In genomic region chr5:150045512-150045911, GRCh38 we compare ENCODE assay signal across 17 cellular contexts. TPM values are rescaled to one million over a fixed set of nuclear protein-coding genes. Genes with fewer than 3 reads are reported as not detected.
A peak's percentile ranks its signal among the peaks of the same experiment; 100 is the strongest.
DNase-seq lines count a peak whose midpoint lies in the region; ATAC-seq, FAIRE-seq and TF ChIP-seq lines count a peak whose summit lies in the region.
"Had no signal": no experiment of that assay in that cellular context is flagged by ENCODE, and none has a peak within 500 bp of the region (broad histone marks: within the 10 kb centered on the region; RNA-seq: fewer than 3 reads in every experiment).

No MANE protein-coding gene starts in this region.

- H3K27me3 ChIP-seq in CD8-positive, alpha-beta memory T cell (ENCODE audit: insufficient read depth, low read length, poor library complexity, severe bottlenecking): no peaks in the 10 kb centered on the region
- H3K27me3 ChIP-seq in endodermal cell (ENCODE audit: control insufficient read depth, insufficient read depth, low read length, poor library complexity, severe bottlenecking): no peaks in the 10 kb centered on the region
- H3K27me3 ChIP-seq: BLaER1 treated with 17β-estradiol and CSF1 and Interleukin-3, amounts not matched to agents 10 nM and 100 nM had no signal

- H3K9ac ChIP-seq in endodermal cell (ENCODE audit: extremely low read depth, low read length, poor library complexity, severe bottlenecking): no peak overlapping the region
- H3K9ac ChIP-seq: BLaER1 treated with 17β-estradiol and CSF1 and Interleukin-3, amounts not matched to agents 10 nM and 100 nM had no signal

- peaks cover 49 to 94% (median 68%) of the 10 kb centered on the region in 3 donors for H3K36me3 Mint-ChIP-seq in CD8-positive, alpha-beta memory T cell
- H3K36me3 Mint-ChIP-seq in endodermal cell (ENCODE audit: low read depth): peaks cover 85% of the 10 kb centered on the region

- peaks cover 0 to 6% of the 10 kb centered on the region in 2 donors for H3K27me3 Mint-ChIP-seq in CD8-positive, alpha-beta memory T cell
- H3K27me3 Mint-ChIP-seq in endodermal cell (ENCODE audit: insufficient read depth): no peaks in the 10 kb centered on the region

- H3K4me3 ChIP-seq in A549 (no peak overlapping the region), NB4 (ENCODE audit: low read depth, low read length) (no peak overlapping the region), endodermal cell (ENCODE audit: low read length) (no peak overlapping the region)
- no peak overlapping the region for H3K4me3 ChIP-seq in CD8-positive, alpha-beta memory T cell (ENCODE audit: low read length)
- H3K4me3 ChIP-seq: BLaER1 treated with 17β-estradiol and CSF1 and Interleukin-3, amounts not matched to agents 10 nM and 100 nM; SK-N-MC had no signal

- WGBS in A549 (ENCODE audit: missing lambda C conversion rate): 84% methylated on average over 7 of the region's 7 CpGs
- 86 to 92% methylated on average over 7 of the region's 7 CpGs for WGBS in endodermal cell (ENCODE audit: insufficient coverage in 1 of 2, insufficient read length in 1 of 2), 2 experiments

- FAIRE-seq in A549 (lab: Jason Lieb, UNC): no peak
- FAIRE-seq: bronchial epithelial cell had no signal

- no peak for DNase-seq in A549 (ENCODE audit: low read depth in 1 of 2, low spot score in 1 of 2)
- no peak for DNase-seq in CD8-positive, alpha-beta memory T cell
- DNase-seq in NB4 (ENCODE audit: low read depth): peak; percentile 42
- peak; percentile 77 for DNase-seq in endodermal cell
- DNase-seq in NCI-H2227 treated with DMSO at 0.1 percent for 48 hours (lab: John Stamatoyannopoulos, UW): no peak
- DNase-seq in NAMALWA (ENCODE audit: low spot score): no peak
- DNase-seq in NCI-H510A (lab: John Stamatoyannopoulos, UW): no peak
- DNase-seq: activated CD8-positive, alpha-beta memory T cell treated with anti-CD3 and anti-CD28 coated beads, Interleukin-2, amount 50 U/mL, for 4 hours; activated naive CD4-positive, alpha-beta T cell treated with Interleukin-2 at 50 U/mL for 16 hours; EL; left ventricle myocardium superior; NCI-H2081 had no signal

- H3K9me3 Mint-ChIP-seq in CD8-positive, alpha-beta memory T cell: no peaks in the 10 kb centered on the region
- H3K9me3 Mint-ChIP-seq in endodermal cell: no peaks in the 10 kb centered on the region

- H3K27ac Mint-ChIP-seq in CD8-positive, alpha-beta memory T cell: peak overlapping the region in 7 of 8 donors; percentile 15 to 91 (median 41)
- no peak overlapping the region for H3K27ac Mint-ChIP-seq in endodermal cell

- no peaks in the 10 kb centered on the region for H3K4me1 ChIP-seq in A549
- peaks cover 21% of the 10 kb centered on the region for H3K4me1 ChIP-seq in CD8-positive, alpha-beta memory T cell (ENCODE audit: insufficient read depth, low read length)
- H3K4me1 ChIP-seq in endodermal cell (ENCODE audit: control insufficient read depth, insufficient read depth, low read length): no peaks in the 10 kb centered on the region

- 0 out of 5 replicates have a peak, but pooled peaks of 1 of the 2 experiments have one; percentile 19 for TF ChIP-seq RAD21 in A549 (conservative IDR thresholded peaks at IDR 0.05 in 1 of 2, IDR thresholded peaks at IDR 0.05 in 1 of 2)

- H3K27ac ChIP-seq in A549: no peak overlapping the region
- H3K27ac ChIP-seq in CD8-positive, alpha-beta memory T cell (ENCODE audit: low read depth, low read length): no peak overlapping the region
- H3K27ac ChIP-seq in endodermal cell (ENCODE audit: low read depth, low read length): no peak overlapping the region
- H3K27ac ChIP-seq: BLaER1 treated with 17β-estradiol and CSF1 and Interleukin-3, amounts not matched to agents 10 nM and 100 nM; SK-N-MC had no signal

- POLR2A ChIA-PET in A549 (lab: Yijun Ruan, JAX): no interaction called here
- POLR2A ChIA-PET in CD8-positive, alpha-beta memory T cell (lab: Charles Lee): interaction anchor here (1.0 kb wide), 1 partner anchor 111 kb away, joined by 3 read pairs; no protein-coding TSS in a partner anchor

- TF ChIP-seq CTCF in A549 (IDR thresholded peaks at IDR 0.05) (no peak), NB4 (IDR thresholded peaks at IDR 0.05; ENCODE audit: low read depth, low read length) (no peak), endodermal cell (conservative IDR thresholded peaks at IDR 0.05) (peak; percentile 71)

- H3K4me1 Mint-ChIP-seq in CD8-positive, alpha-beta memory T cell: peaks cover 37 to 39% (median 39%) of the 10 kb centered on the region in 3 donors
- no peaks in the 10 kb centered on the region for H3K4me1 Mint-ChIP-seq in endodermal cell

- ATAC-seq in A549 (peak; percentile 54 to 76; a peak in 3 of 6 replicates), GM21381 (IDR thresholded peaks at IDR 0.05; ENCODE audit: unreplicated experiment) (no peak)

- TF ChIP-seq POLR2A in A549 (IDR thresholded peaks at IDR 0.05; ENCODE audit: low read length): no peak
- no peak for TF ChIP-seq POLR2A in NB4 (IDR thresholded peaks at IDR 0.05; ENCODE audit: extremely low read depth, insufficient read length)

- peaks cover 83% of the 10 kb centered on the region for H3K36me3 ChIP-seq in CD8-positive, alpha-beta memory T cell (ENCODE audit: insufficient read depth, low read length)
- peaks cover 90% of the 10 kb centered on the region for H3K36me3 ChIP-seq in endodermal cell (ENCODE audit: control insufficient read depth, insufficient read depth, low read length)

- no peak for TF ChIP-seq EP300 in A549 (IDR thresholded peaks at IDR 0.05)

- CTCF ChIA-PET in A549 (lab: Yijun Ruan, JAX): interaction anchor here (0.6 to 1.7 kb wide), 5 partner anchors 9 to 83 kb away, joined by 3 to 8 read pairs (median 3); no protein-coding TSS in a partner anchor
- CTCF ChIA-PET in CD8-positive, alpha-beta memory T cell (lab: Charles Lee): no interaction called here

- H3K9me3 ChIP-seq in A549: no peaks in the 10 kb centered on the region
- H3K9me3 ChIP-seq in CD8-positive, alpha-beta memory T cell (ENCODE audit: low read length): no peaks in the 10 kb centered on the region
- no peaks in the 10 kb centered on the region for H3K9me3 ChIP-seq in endodermal cell (ENCODE audit: control insufficient read depth, low read length)
- H3K9me3 ChIP-seq: BLaER1 treated with 17β-estradiol and CSF1 and Interleukin-3, amounts not matched to agents 10 nM and 100 nM had no signal

- no peak overlapping the region for H3K4me2 ChIP-seq in A549
- H3K4me2 ChIP-seq: BLaER1 treated with 17β-estradiol and CSF1 and Interleukin-3, amounts not matched to agents 10 nM and 100 nM had no signal

- peak overlapping the region in 4 of 7 donors; percentile 34 to 48 (median 40) for H3K4me3 Mint-ChIP-seq in CD8-positive, alpha-beta memory T cell
- H3K4me3 Mint-ChIP-seq in endodermal cell: no peak overlapping the region

TF ChIP-seq in A549, 52 proteins besides CTCF, POLR2A, EP300 and RAD21:
- TF ChIP-seq GATA3 (IDR thresholded peaks at IDR 0.05; ENCODE audit: borderline replicate concordance) (no peak), CBX8 (IDR thresholded peaks at IDR 0.05) (no peak)

RNA-seq across cellular contexts. Expression of gene CSF1R, which starts 40.8 kb away (rescaled TPM):
- polyA plus RNA-seq in A549 (2011; rRNA removed) (0.06 and 0.12 TPM in 2 replicates), A549 (2017; fragmentation: RNase III; extraction: RNeasy Plus Mini Kit Qiagen cat#74134 plus additional on column Dnase treatment) (not detected in 3 replicates)
- 0.04 and 0.10 TPM in 2 replicates for polyA plus RNA-seq in A549 (2012; cell fraction: cytosol; rRNA removed)
- polyA plus RNA-seq in A549 (2012; cell fraction: nucleus; rRNA removed): 0.02 and 0.15 TPM in 2 replicates
- polyA minus RNA-seq in A549 (2011; rRNA and poly(A)+ RNA removed): not detected in 2 replicates
- 1 to 10 TPM; 1.7 to 2.7 TPM for total RNA-seq in CD8-positive, alpha-beta memory T cell
- polyA plus RNA-seq in CD8-positive, alpha-beta memory T cell: 0.59 TPM
- total RNA-seq in endodermal cell: not detected
- 0.39 TPM for polyA plus RNA-seq in endodermal cell (2013, experiment 1 of 2)
- polyA plus RNA-seq in endodermal cell (2013, experiment 2 of 2): not detected
- total RNA-seq: bronchial epithelial cell, myocyte had no signal

RNA-seq across cellular contexts. Expression of gene HMGXB3, which starts 45.0 kb away (rescaled TPM):
- polyA plus RNA-seq in A549 (2011; rRNA removed) (34.1 and 37.2 TPM in 2 replicates), A549 (2017; fragmentation: RNase III; extraction: RNeasy Plus Mini Kit Qiagen cat#74134 plus additional on column Dnase treatment) (19.6 to 20.5 TPM (median 19.9 TPM) in 3 replicates)
- polyA plus RNA-seq in A549 (2012; cell fraction: cytosol; rRNA removed): 21.0 and 25.8 TPM in 2 replicates
- 58.1 and 65.6 TPM in 2 replicates for polyA plus RNA-seq in A549 (2012; cell fraction: nucleus; rRNA removed)
- 54.1 and 55.3 TPM in 2 replicates for polyA minus RNA-seq in A549 (2011; rRNA and poly(A)+ RNA removed)
- total RNA-seq in CD8-positive, alpha-beta memory T cell: 10 to 100 TPM; 36.8 to 40.7 TPM
- polyA plus RNA-seq in CD8-positive, alpha-beta memory T cell: 15.3 TPM
- 10 to 100 TPM; 41.0 to 43.5 TPM for total RNA-seq in endodermal cell
- polyA plus RNA-seq in endodermal cell (2013, experiment 1 of 2): 28.0 TPM
- 28.3 TPM for polyA plus RNA-seq in endodermal cell (2013, experiment 2 of 2)

RNA-seq across cellular contexts. Expression of gene TIGD6, which starts 45.1 kb away (rescaled TPM):
- polyA plus RNA-seq in A549 (2011; rRNA removed) (7.3 and 8.4 TPM in 2 replicates), A549 (2017; fragmentation: RNase III; extraction: RNeasy Plus Mini Kit Qiagen cat#74134 plus additional on column Dnase treatment) (4.2 to 4.4 TPM (median 4.3 TPM) in 3 replicates)
- polyA plus RNA-seq in A549 (2012; cell fraction: cytosol; rRNA removed): 3.7 and 4.2 TPM in 2 replicates
- 2.9 and 4.2 TPM in 2 replicates for polyA plus RNA-seq in A549 (2012; cell fraction: nucleus; rRNA removed)
- polyA minus RNA-seq in A549 (2011; rRNA and poly(A)+ RNA removed): 12.1 and 17.4 TPM in 2 replicates
- 1 to 10 TPM; 3.0 to 3.1 TPM for total RNA-seq in CD8-positive, alpha-beta memory T cell
- polyA plus RNA-seq in CD8-positive, alpha-beta memory T cell: 1.5 TPM
- total RNA-seq in endodermal cell: 1 to 10 TPM; 3.4 to 3.8 TPM
- polyA plus RNA-seq in endodermal cell (2013, experiment 1 of 2): 5.8 TPM
- polyA plus RNA-seq in endodermal cell (2013, experiment 2 of 2): 3.7 TPM

Comparison
In these comparisons a context has a peak if more than half of its experiments do, and no peak if none do; other contexts are left out.
1. DNase-seq: peak in NB4 (single experiment) and endodermal cell (single experiment); none in A549 (0 of 2), CD8-positive, alpha-beta memory T cell (0 of 5), NCI-H2227 treated with DMSO at 0.1 percent for 48 hours (single experiment), NAMALWA (single experiment) and NCI-H510A (single experiment).